ENCODE assay signal across 8 cellular contexts in the genomic region with DNA sequence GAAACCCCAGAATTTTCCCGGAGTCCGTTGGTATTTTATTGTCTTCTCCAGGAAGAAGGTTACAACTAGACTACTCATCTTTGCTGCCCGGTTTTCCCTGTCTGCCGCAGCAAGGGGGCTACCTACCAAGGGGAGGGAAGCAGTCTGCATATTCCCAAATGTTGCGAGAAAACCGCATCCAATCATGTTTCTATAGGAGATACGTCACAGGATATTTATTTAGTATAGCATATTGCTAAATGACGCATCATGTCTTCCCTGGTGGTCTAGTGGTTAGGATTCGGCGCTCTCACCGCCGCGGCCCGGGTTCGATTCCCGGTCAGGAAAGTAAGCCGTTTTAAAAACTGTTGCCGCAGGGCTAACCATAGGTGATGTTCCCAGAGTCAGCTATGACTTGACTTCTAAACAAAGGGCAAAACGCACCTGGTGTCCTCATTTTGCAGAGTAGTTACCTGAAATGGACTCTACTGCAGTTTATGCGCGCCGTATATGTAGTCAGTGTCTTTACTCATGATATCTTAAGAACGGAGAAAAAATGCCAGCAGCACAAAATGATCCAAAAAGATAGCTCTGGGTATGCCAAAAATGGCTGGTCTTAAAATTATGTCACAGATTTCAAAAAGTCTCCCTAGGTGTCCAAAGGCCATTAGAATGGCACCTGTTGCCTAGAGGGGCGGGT. TPM values are rescaled to one million over a fixed set of nuclear protein-coding genes. Genes with fewer than 3 reads are reported as not detected.
DNase-seq lines count a peak whose midpoint lies in the region; ATAC-seq, FAIRE-seq and TF ChIP-seq lines count a peak whose summit lies in the region.

No MANE protein-coding gene starts in this region.

- no peak for TF ChIP-seq CTCF in GM12865 (IDR thresholded peaks at IDR 0.05; ENCODE audit: insufficient read depth, low read depth, low read length, missing control alignments)
- TF ChIP-seq CTCF in astrocyte (IDR thresholded peaks at IDR 0.05; ENCODE audit: insufficient read depth, low read depth, low read length): no peak

- peaks cover 22% of the 10 kb centered on the region for H3K4me1 Mint-ChIP-seq in T-helper 2 cell treated with Interferon-gamma antibody and Interleukin-4, amounts not matched to agents 5 μg/mL and 100 μg/mL, for 36 hours (ENCODE audit: low read depth)
- H3K4me1 Mint-ChIP-seq in astrocyte (ENCODE audit: low read depth, unreplicated experiment): no peaks in the 10 kb centered on the region

- peak overlapping the region; percentile 81 for H3K4me2 ChIP-seq in astrocyte (ENCODE audit: low read length)

- peaks cover 18% of the 10 kb centered on the region for H3K27me3 Mint-ChIP-seq in T-helper 2 cell treated with Interferon-gamma antibody and Interleukin-4, amounts not matched to agents 5 μg/mL and 100 μg/mL, for 36 hours (ENCODE audit: low read depth)
- no peaks in the 10 kb centered on the region for H3K27me3 Mint-ChIP-seq in astrocyte (ENCODE audit: low read depth, unreplicated experiment)

- no peaks in the 10 kb centered on the region for H4K20me1 ChIP-seq in astrocyte (ENCODE audit: insufficient read depth, low read length)

- H3K4me3 Mint-ChIP-seq in T-helper 2 cell treated with Interferon-gamma antibody and Interleukin-4, amounts not matched to agents 5 μg/mL and 100 μg/mL, for 36 hours: peak overlapping the region; percentile 94
- peak overlapping the region; percentile 94 for H3K4me3 Mint-ChIP-seq in astrocyte (ENCODE audit: unreplicated experiment)

- no peak for TF ChIP-seq POLR2A in H54 (IDR thresholded peaks at IDR 0.05; ENCODE audit: low read depth, low read length)

- ATAC-seq in HG02884 (IDR thresholded peaks at IDR 0.05; ENCODE audit: unreplicated experiment): peak; percentile 61
- ATAC-seq in sciatic nerve: peak; percentile 86

- H3K9me3 Mint-ChIP-seq in T-helper 2 cell treated with Interferon-gamma antibody and Interleukin-4, amounts not matched to agents 5 μg/mL and 100 μg/mL, for 36 hours: no peaks in the 10 kb centered on the region
- peaks cover 3% of the 10 kb centered on the region for H3K9me3 Mint-ChIP-seq in astrocyte (ENCODE audit: unreplicated experiment)

- H2AFZ ChIP-seq in astrocyte (ENCODE audit: low read depth, low read length): no peak overlapping the region

- H3K9me3 ChIP-seq in astrocyte (ENCODE audit: insufficient read depth, low read depth, low read length): no peaks in the 10 kb centered on the region
- H3K9me3 ChIP-seq in iPS DF 6.9 (ENCODE audit: control insufficient read depth, insufficient read depth, low read length): no peaks in the 10 kb centered on the region

- H3K27me3 ChIP-seq in astrocyte (ENCODE audit: insufficient read depth, low read length) (no peaks in the 10 kb centered on the region), iPS DF 6.9 (ENCODE audit: control insufficient read depth, insufficient read depth, low read length) (no peaks in the 10 kb centered on the region)

- H3K4me1 ChIP-seq in astrocyte (ENCODE audit: insufficient read depth, low read length) (no peaks in the 10 kb centered on the region), iPS DF 6.9 (ENCODE audit: control insufficient read depth, insufficient read depth, low read length) (no peaks in the 10 kb centered on the region)

- H3K27ac ChIP-seq in astrocyte (ENCODE audit: low read depth, low read length): peak overlapping the region; percentile 82
- no peak overlapping the region for H3K27ac ChIP-seq in iPS DF 6.9 (ENCODE audit: low read length)

- DNase-seq in GM12865 (ENCODE audit: low read depth) (peak; percentile 89), NCI-H146 treated with DMSO at 0.1 percent for 48 hours (lab: John Stamatoyannopoulos, UW; ENCODE audit: unreplicated experiment) (peak; percentile 95), astrocyte (ENCODE audit: low read depth) (peak; percentile 76), iPS DF 6.9 (ENCODE audit: low read depth, low spot score) (peak; percentile 57), sciatic nerve (ENCODE audit: low spot score) (peak; percentile 85), H54 (ENCODE audit: insufficient read length, low spot score) (no peak)
- DNase-seq in T-helper 2 cell treated with Interferon-gamma antibody and Interleukin-4, amounts not matched to agents 5 μg/mL and 100 μg/mL, for 36 hours (ENCODE audit: low spot score): peak; percentile 80

- H3K36me3 ChIP-seq in astrocyte (ENCODE audit: insufficient read depth, low read length): no peaks in the 10 kb centered on the region
- H3K36me3 ChIP-seq in iPS DF 6.9 (ENCODE audit: control insufficient read depth, insufficient read depth, low read length): no peaks in the 10 kb centered on the region

- intact Hi-C loops in sciatic nerve (cut with DNase I): no loop called here

- peak overlapping the region; percentile 92 for H3K27ac Mint-ChIP-seq in T-helper 2 cell treated with Interferon-gamma antibody and Interleukin-4, amounts not matched to agents 5 μg/mL and 100 μg/mL, for 36 hours
- H3K27ac Mint-ChIP-seq in astrocyte (ENCODE audit: unreplicated experiment): peak overlapping the region; percentile 97

- WGBS in iPS DF 6.9 (ENCODE audit: insufficient coverage, insufficient read length): no CpG with 5 or more reads among the region's 24 CpGs

- H3K36me3 Mint-ChIP-seq in T-helper 2 cell treated with Interferon-gamma antibody and Interleukin-4, amounts not matched to agents 5 μg/mL and 100 μg/mL, for 36 hours (ENCODE audit: low read depth): no peaks in the 10 kb centered on the region
- no peaks in the 10 kb centered on the region for H3K36me3 Mint-ChIP-seq in astrocyte (ENCODE audit: low read depth, unreplicated experiment)

- H3K79me2 ChIP-seq in astrocyte (ENCODE audit: insufficient read depth, low read length): no peaks in the 10 kb centered on the region

- peak overlapping the region; percentile 94 for H3K4me3 ChIP-seq in GM12865 (ENCODE audit: low read depth, low read length)
- peak overlapping the region; percentile 67 for H3K4me3 ChIP-seq in astrocyte (ENCODE audit: insufficient read depth, low read depth, low read length)
- H3K4me3 ChIP-seq in iPS DF 6.9 (ENCODE audit: low read length): peak overlapping the region; percentile 90; the same call in 1 of the 2 replicates

- FAIRE-seq in astrocyte (lab: Jason Lieb, UNC): no peak
- FAIRE-seq in H54 (lab: Jason Lieb, UNC): no peak

- peak overlapping the region; percentile 57 for H3K9ac ChIP-seq in astrocyte (ENCODE audit: low read length)

RNA-seq across cellular contexts. Expression of gene ZNF692, which starts 15.2 kb away (rescaled TPM):
- 39.0 and 41.4 TPM in 2 replicates for total RNA-seq in astrocyte
- 46.4 TPM for total RNA-seq in sciatic nerve

RNA-seq across cellular contexts. Expression of gene PGBD2, which starts 31.9 kb away (rescaled TPM):
- total RNA-seq in astrocyte: 6.2 and 7.6 TPM in 2 replicates
- total RNA-seq in sciatic nerve: 10.0 TPM

RNA-seq across cellular contexts. Expression of gene ZNF672, which starts 36.1 kb away (rescaled TPM):
- total RNA-seq in astrocyte (16.2 and 20.6 TPM in 2 replicates), sciatic nerve (27.6 TPM)

RNA-seq across cellular contexts. Expression of gene SH3BP5L, which starts 48.4 kb away (rescaled TPM):
- total RNA-seq in astrocyte: 34.9 and 37.7 TPM in 2 replicates
- 19.7 TPM for total RNA-seq in sciatic nerve
